Comparison of ENCODE assay signal across 8 cellular contexts in the genomic region with DNA sequence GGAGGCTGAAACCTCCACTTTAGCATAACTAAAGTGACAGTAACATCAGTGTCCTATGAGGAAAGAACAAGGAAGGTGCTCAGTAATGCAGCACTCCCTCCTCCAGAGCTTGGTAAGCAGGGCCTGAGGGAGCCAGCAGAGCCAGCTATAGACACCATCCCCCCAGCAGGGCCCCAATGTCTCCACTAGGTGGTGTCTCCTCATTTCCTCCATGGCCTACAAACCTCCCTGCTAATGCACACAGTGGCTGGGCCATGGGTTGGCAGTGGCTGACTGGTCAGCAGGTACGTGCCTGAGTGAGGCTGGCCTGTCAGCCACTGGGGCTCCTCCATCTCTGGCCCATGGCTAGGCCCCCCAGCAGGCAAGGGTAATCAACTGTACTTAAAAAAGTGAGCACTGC. TPM values are rescaled to one million over a fixed set of nuclear protein-coding genes. Genes with fewer than 3 reads are reported as not detected.
DNase-seq lines count a peak whose midpoint lies in the region; ATAC-seq, FAIRE-seq and TF ChIP-seq lines count a peak whose summit lies in the region.

No MANE protein-coding gene starts in this region.

- H3K36me3 ChIP-seq in MM.1S (replicated peaks; ENCODE audit: insufficient read depth, low read length) (peaks cover 34% of the 10 kb centered on the region), fibroblast of lung (ENCODE audit: control insufficient read depth, insufficient read depth, low read length) (peaks cover 16% of the 10 kb centered on the region), parathyroid adenoma (ENCODE audit: control insufficient read depth, insufficient read depth, low read length) (no peaks in the 10 kb centered on the region)

- H3K79me2 ChIP-seq in MM.1S (ENCODE audit: low read length) (peaks cover 93% of the 10 kb centered on the region), fibroblast of lung (ENCODE audit: control insufficient read depth, insufficient read depth, low read length) (peaks cover 12% of the 10 kb centered on the region), parathyroid adenoma (peaks cover 3% of the 10 kb centered on the region)

- CTCF ChIA-PET in A549 (lab: Yijun Ruan, JAX) = interaction anchor here (0.9 to 1.7 kb wide), 7 partner anchors 8 to 131 kb away, joined by 3 to 6 read pairs (median 4); no protein-coding TSS in a partner anchor
- CTCF ChIA-PET in HEK293T (lab: Yijun Ruan, JAX) = interaction anchor here (0.6 to 1.1 kb wide), 7 partner anchors 12 to 126 kb away, joined by 3 to 4 read pairs (median 4); no protein-coding TSS in a partner anchor

- no peaks in the 10 kb centered on the region for H3K9me2 ChIP-seq in MM.1S (replicated peaks; ENCODE audit: insufficient read depth, low read length)

- H3K27ac ChIP-seq in A549 = no peak overlapping the region
- H3K27ac ChIP-seq in MM.1S (ENCODE audit: low read length) = peak overlapping the region; percentile 76; the same call in 1 of the 2 replicates
- H3K27ac ChIP-seq in fibroblast of lung (ENCODE audit: insufficient read depth, low read length) = no peak overlapping the region
- H3K27ac ChIP-seq in parathyroid adenoma = no peak overlapping the region

- peak; percentile 96 to 99 for ATAC-seq in A549

- FAIRE-seq in A549 (lab: Jason Lieb, UNC) = no peak

- TF ChIP-seq RAD21 in A549 (conservative IDR thresholded peaks at IDR 0.05 in 1 of 2, IDR thresholded peaks at IDR 0.05 in 1 of 2) = 0 out of 5 replicates have a peak, but pooled peaks of 1 of the 2 experiments have one; percentile 1

- no peak for TF ChIP-seq POLR2A in A549 (IDR thresholded peaks at IDR 0.05; ENCODE audit: low read length)

- peaks cover 19% of the 10 kb centered on the region for H3F3A ChIP-seq in MM.1S (ENCODE audit: insufficient read depth, low read length)

- TF ChIP-seq EP300 in A549 (IDR thresholded peaks at IDR 0.05) = no peak

- peak; percentile 42 for TF ChIP-seq CTCF in A549 (IDR thresholded peaks at IDR 0.05)
- TF ChIP-seq CTCF in GM10266 (IDR thresholded peaks at IDR 0.05; ENCODE audit: control insufficient read depth, insufficient read depth, low read depth, missing control alignments) = peak; percentile 77
- TF ChIP-seq CTCF in MM.1S (IDR thresholded peaks at IDR 0.05; ENCODE audit: low read length) = peak; percentile 71
- TF ChIP-seq CTCF in fibroblast of lung (conservative IDR thresholded peaks at IDR 0.05 in 1 of 2, IDR thresholded peaks at IDR 0.05 in 1 of 2; ENCODE audit: low read depth in 1 of 2, low read length in 2 of 2) = peak; percentile 50 to 71
- peak; percentile 52 for TF ChIP-seq CTCF in parathyroid adenoma (IDR thresholded peaks at IDR 0.05)

- no peak overlapping the region for H3K9ac ChIP-seq in MM.1S (ENCODE audit: low read length)
- H3K9ac ChIP-seq in fibroblast of lung (ENCODE audit: insufficient read depth, low read length) = no peak overlapping the region
- H3K9ac ChIP-seq in parathyroid adenoma = no peak overlapping the region

- H3K9me3 ChIP-seq in A549 (no peaks in the 10 kb centered on the region), MM.1S (replicated peaks; ENCODE audit: insufficient read depth, low read length) (no peaks in the 10 kb centered on the region), fibroblast of lung (ENCODE audit: control insufficient read depth, insufficient read depth, low read depth, low read length) (no peaks in the 10 kb centered on the region), parathyroid adenoma (ENCODE audit: control insufficient read depth, low read length) (no peaks in the 10 kb centered on the region)

- WGBS in A549 (ENCODE audit: missing lambda C conversion rate) = 29% methylated on average over 1 of the region's 1 CpG

- H3K4me2 ChIP-seq in A549 (no peak overlapping the region), MM.1S (ENCODE audit: low read depth, low read length) (no peak overlapping the region), fibroblast of lung (ENCODE audit: extremely low read depth, insufficient read depth, low read length) (no peak overlapping the region), parathyroid adenoma (ENCODE audit: low read length) (no peak overlapping the region)

- POLR2A ChIA-PET in A549 (lab: Yijun Ruan, JAX) (interaction anchor here (1.4 kb wide), 1 partner anchor 13 kb away, joined by 4 read pairs; no protein-coding TSS in a partner anchor), HEK293T (lab: Yijun Ruan, JAX) (interaction anchor here (0.7 to 2.2 kb wide), 3 partner anchors 9 to 105 kb away, joined by 3 to 13 read pairs (median 4); partner anchors contain the start of gene MRPS25)

- H3K4me3 ChIP-seq in A549 (no peak overlapping the region), MM.1S (ENCODE audit: low read length) (no peak overlapping the region), fibroblast of lung (replicated peaks in 1 of 4; ENCODE audit: control extremely low read depth in 1 of 4, insufficient read depth in 1 of 4, low read depth in 3 of 4, low read length in 4 of 4) (no peak overlapping the region), parathyroid adenoma (ENCODE audit: low read depth, low read length) (no peak overlapping the region)

- H3K27me3 ChIP-seq in MM.1S (replicated peaks; ENCODE audit: insufficient read depth, low read length) = no peaks in the 10 kb centered on the region
- H3K27me3 ChIP-seq in fibroblast of lung (ENCODE audit: control insufficient read depth, insufficient read depth, low read length) = no peaks in the 10 kb centered on the region
- no peaks in the 10 kb centered on the region for H3K27me3 ChIP-seq in parathyroid adenoma (ENCODE audit: control insufficient read depth, insufficient read depth, low read length)

- H3K4me1 ChIP-seq in A549 (no peaks in the 10 kb centered on the region), MM.1S (ENCODE audit: low read length) (peaks cover 24% of the 10 kb centered on the region), fibroblast of lung (ENCODE audit: control insufficient read depth, extremely low read depth, insufficient read depth, low read length) (no peaks in the 10 kb centered on the region), parathyroid adenoma (peaks cover 2% of the 10 kb centered on the region)

- H4K20me1 ChIP-seq in MM.1S (ENCODE audit: insufficient read depth, low read length) = peaks cover 14% of the 10 kb centered on the region
- H4K20me1 ChIP-seq in fibroblast of lung (ENCODE audit: control insufficient read depth, extremely low read depth, insufficient read depth, low read length) = no peaks in the 10 kb centered on the region

- DNase-seq in A549 (ENCODE audit: low read depth in 1 of 2, low spot score in 1 of 2) = peak; percentile 60 to 81
- peak; percentile 72 for DNase-seq in GM10266 (ENCODE audit: extremely low spot score)
- DNase-seq in HEK293T (ENCODE audit: extremely low spot score) = peak; percentile 74
- DNase-seq in MM.1S = peak; percentile 41
- peak; percentile 72 for DNase-seq in activated CD8-positive, alpha-beta memory T cell treated with anti-CD3 and anti-CD28 coated beads for 24 hours
- peak; percentile 6 to 17 for DNase-seq in fibroblast of lung (ENCODE audit: low read depth in 2 of 2)
- no peak for DNase-seq in amniotic stem cell (lab: John Stamatoyannopoulos, UW)

- no peak overlapping the region for H2AFZ ChIP-seq in MM.1S (ENCODE audit: low read length)
- no peak overlapping the region for H2AFZ ChIP-seq in fibroblast of lung (ENCODE audit: low read length)
- no peak overlapping the region for H2AFZ ChIP-seq in parathyroid adenoma

TF ChIP-seq in A549, 52 proteins besides CTCF, POLR2A, EP300 and RAD21:
- TF ChIP-seq EHF (CRISPR knock-in tag; IDR thresholded peaks at IDR 0.05) (no peak), RCOR1 (IDR thresholded peaks at IDR 0.05; ENCODE audit: low read depth, low read length) (no peak)

TF ChIP-seq in HEK293T, 16 proteins besides CTCF, POLR2A, EP300 and RAD21:
- TF ChIP-seq HDGF (IDR thresholded peaks at IDR 0.05; ENCODE audit: borderline replicate concordance) (0 out of 2 replicates have a peak, but pooled peaks have one; percentile 34), TARDBP (IDR thresholded peaks at IDR 0.05) (no peak)

RNA-seq across cellular contexts. Expression of gene MRPS25, which starts 13.6 kb away (rescaled TPM):
- polyA plus RNA-seq in A549 (2011; rRNA removed) (27.8 and 42.0 TPM in 2 replicates), A549 (2017; fragmentation: RNase III; extraction: RNeasy Plus Mini Kit Qiagen cat#74134 plus additional on column Dnase treatment) (78.4 to 94.8 TPM (median 79.6 TPM) in 3 replicates), fibroblast of lung (17.4 and 23.2 TPM in 2 replicates)
- 50.6 and 55.8 TPM in 2 replicates for polyA plus RNA-seq in A549 (2012; cell fraction: cytosol; rRNA removed)
- polyA plus RNA-seq in A549 (2012; cell fraction: nucleus; rRNA removed) = 70.7 and 97.8 TPM in 2 replicates
- 11.2 and 12.3 TPM in 2 replicates for polyA minus RNA-seq in A549 (2011; rRNA and poly(A)+ RNA removed)
- 11.6 and 16.5 TPM in 2 replicates for total RNA-seq in fibroblast of lung
- 27.1 and 35.0 TPM in 2 replicates for polyA plus RNA-seq in fibroblast of lung (2012)
- polyA minus RNA-seq in fibroblast of lung (ENCODE audit: low replicate concordance) = 0.86 and 12.4 TPM in 2 replicates

RNA-seq across cellular contexts. Expression of gene RBSN, which starts 47.4 kb away (rescaled TPM):
- 14.9 and 15.2 TPM in 2 replicates for polyA plus RNA-seq in A549 (2011; rRNA removed)
- polyA plus RNA-seq in A549 (2012; cell fraction: cytosol; rRNA removed) = 4.8 and 4.9 TPM in 2 replicates
- 8.5 and 9.1 TPM in 2 replicates for polyA plus RNA-seq in A549 (2012; cell fraction: nucleus; rRNA removed)
- polyA plus RNA-seq in A549 (2017; fragmentation: RNase III; extraction: RNeasy Plus Mini Kit Qiagen cat#74134 plus additional on column Dnase treatment) = 9.1 to 9.6 TPM (median 9.5 TPM) in 3 replicates
- 25.7 and 26.3 TPM in 2 replicates for polyA minus RNA-seq in A549 (2011; rRNA and poly(A)+ RNA removed)
- total RNA-seq in fibroblast of lung = 23.4 and 26.8 TPM in 2 replicates
- 9.3 and 10.0 TPM in 2 replicates for polyA plus RNA-seq in fibroblast of lung
- polyA plus RNA-seq in fibroblast of lung (2012) = 10.0 and 11.5 TPM in 2 replicates
- 21.1 and 26.1 TPM in 2 replicates for polyA minus RNA-seq in fibroblast of lung (ENCODE audit: low replicate concordance)
